1 cellular context compared by ENCODE assay signal in genomic region chr2:197499594-197500502, GRCh38.
TF ChIP-seq lines count a peak whose summit lies in the region.

Gene HSPD1, minus strand, starts transcription at chr2:197499840. Its CDS starts 992 bp downstream, at chr2:197498848.
Gene HSPE1, plus strand, starts transcription at chr2:197500379. Its CDS starts 58 bp downstream, at chr2:197500437.

TF ChIP-seq in SK-N-SH, 30 proteins besides CTCF, POLR2A, EP300 and RAD21 (continued from another document):
- TF ChIP-seq REST (IDR thresholded peaks at IDR 0.05; ENCODE audit: low read depth, low read length) = peak; percentile 37; the same call in 1 of the 2 replicates
- TF ChIP-seq POLR2AphosphoS5 (IDR thresholded peaks at IDR 0.05; ENCODE audit: low read depth, low read length) = peak; percentile 94
- no peak for TF ChIP-seq RFX5 (IDR thresholded peaks at IDR 0.05; ENCODE audit: low read length)
- peak; percentile 83 for TF ChIP-seq GABPA (IDR thresholded peaks at IDR 0.05; ENCODE audit: low read depth)
- peak; percentile 20; the same call in 1 of the 2 replicates for TF ChIP-seq NFIC (IDR thresholded peaks at IDR 0.05; ENCODE audit: borderline replicate concordance)
- peak; percentile 67 for TF ChIP-seq YY1 (IDR thresholded peaks at IDR 0.05; ENCODE audit: low read depth)
- no peak for TF ChIP-seq FOXJ3 (CRISPR knock-in tag; IDR thresholded peaks at IDR 0.05)
- no peak for TF ChIP-seq SMC3 (IDR thresholded peaks at IDR 0.05; ENCODE audit: low read depth, low read length)
- peak; percentile 61; the same call in 1 of the 2 replicates for TF ChIP-seq RXRA (IDR thresholded peaks at IDR 0.05; ENCODE audit: borderline replicate concordance, low read depth)
- no peak; the same call in 1 of the 2 replicates for TF ChIP-seq FOSL2 (IDR thresholded peaks at IDR 0.05; ENCODE audit: borderline replicate concordance, low read depth)
- TF ChIP-seq RCOR1 (IDR thresholded peaks at IDR 0.05; ENCODE audit: low read length) = peak; percentile 11; the same call in 1 of the 2 replicates
- no peak; the same call in 1 of the 2 replicates for TF ChIP-seq JUND (IDR thresholded peaks at IDR 0.05)
- no peak for TF ChIP-seq TCF12 (IDR thresholded peaks at IDR 0.05)
- peak; percentile 60; the same call in 1 of the 2 replicates for TF ChIP-seq TEAD4 (IDR thresholded peaks at IDR 0.05; ENCODE audit: borderline replicate concordance, insufficient read depth)
- TF ChIP-seq USF2 (IDR thresholded peaks at IDR 0.05; ENCODE audit: borderline replicate concordance, low read depth, low read length) = no peak
- TF ChIP-seq MAX (IDR thresholded peaks at IDR 0.05; ENCODE audit: low read depth) = peak; percentile 90
